32 cellular contexts compared by ENCODE assay signal in genomic region chr3:139313921-139314320, GRCh38.
"Had no signal": no experiment of that assay in that cellular context is flagged by ENCODE, and none has a peak within 500 bp of the region (broad histone marks: within the 10 kb centered on the region; RNA-seq: fewer than 3 reads in every experiment).

No MANE protein-coding gene starts in this region.

- H3K9me3 ChIP-seq: MG63, SJCRH30 had no signal

- H3K36me3 Mint-ChIP-seq: activated naive CD8-positive, alpha-beta T cell; brain had no signal

- H3K27ac Mint-ChIP-seq: activated CD4-positive, alpha-beta T cell treated with anti-CD3 and anti-CD28 coated beads, Interleukin-2, amount 10 ng/mL, durations not matched to agents 24 days and 14 days; activated CD8-positive, alpha-beta T cell treated with anti-CD3 and anti-CD28 coated beads for 36 hours; activated naive CD4-positive, alpha-beta T cell treated with anti-CD3 and anti-CD28 coated beads for 36 hours; activated naive CD8-positive, alpha-beta T cell; activated naive CD8-positive, alpha-beta T cell treated with anti-CD3 and anti-CD28 coated beads, Interleukin-2, amount 50 U/mL, for 24 hours; activated T-helper 2 cell treated with anti-CD3 and anti-CD28 coated beads, Interferon-gamma antibody, Interleukin-2, Interleukin-4, amounts not matched to agents 10 μg/mL and 5 μg/mL and 100 μg/mL, durations not matched to agents 14 hours and 24 hours and 36 hours; brain; T-helper 2 cell treated with Interferon-gamma antibody and Interleukin-4, amounts not matched to agents 5 μg/mL and 100 μg/mL, for 36 hours had no signal

- H3K4me3 ChIP-seq: MG63, SJCRH30, SK-N-MC had no signal

- H3K4me3 Mint-ChIP-seq: activated CD4-positive, alpha-beta T cell treated with anti-CD3 and anti-CD28 coated beads, Interleukin-2, amount 10 ng/mL, durations not matched to agents 24 days and 14 days; activated CD8-positive, alpha-beta T cell treated with anti-CD3 and anti-CD28 coated beads for 36 hours; activated naive CD4-positive, alpha-beta T cell treated with anti-CD3 and anti-CD28 coated beads for 36 hours; activated naive CD8-positive, alpha-beta T cell; activated naive CD8-positive, alpha-beta T cell treated with anti-CD3 and anti-CD28 coated beads, Interleukin-2, amount 50 U/mL, for 24 hours; brain; T-helper 2 cell treated with Interferon-gamma antibody and Interleukin-4, amounts not matched to agents 5 μg/mL and 100 μg/mL, for 36 hours had no signal

- H3K9me3 Mint-ChIP-seq: activated CD4-positive, alpha-beta T cell treated with anti-CD3 and anti-CD28 coated beads, Interleukin-2, amount 10 ng/mL, durations not matched to agents 24 days and 14 days; activated CD8-positive, alpha-beta T cell treated with anti-CD3 and anti-CD28 coated beads for 36 hours; activated naive CD4-positive, alpha-beta T cell treated with anti-CD3 and anti-CD28 coated beads for 36 hours; activated naive CD8-positive, alpha-beta T cell treated with anti-CD3 and anti-CD28 coated beads, Interleukin-2, amount 50 U/mL, for 24 hours; activated T-helper 2 cell treated with anti-CD3 and anti-CD28 coated beads, Interferon-gamma antibody, Interleukin-2, Interleukin-4, amounts not matched to agents 10 μg/mL and 5 μg/mL and 100 μg/mL, durations not matched to agents 14 hours and 24 hours and 36 hours; brain; T-helper 2 cell treated with Interferon-gamma antibody and Interleukin-4, amounts not matched to agents 5 μg/mL and 100 μg/mL, for 36 hours had no signal

- H3K4me1 ChIP-seq: SJCRH30 had no signal

- ATAC-seq: activated CD8-positive, alpha-beta T cell treated with anti-CD3 and anti-CD28 coated beads for 36 hours; activated naive CD8-positive, alpha-beta T cell treated with anti-CD3 and anti-CD28 coated beads, Interleukin-2, amount 50 U/mL, for 24 hours; PC-3; Right ventricle myocardium inferior had no signal

- DNase-seq: activated CD4-positive, alpha-beta T cell treated with anti-CD3 and anti-CD28 coated beads, Interleukin-2, amount 10 ng/mL, durations not matched to agents 24 days and 14 days; activated CD4-positive, alpha-beta T cell treated with anti-CD3 and anti-CD28 coated beads, Interleukin-2, amount 50 U/mL, for 4 hours; activated CD8-positive, alpha-beta T cell treated with anti-CD3 and anti-CD28 coated beads for 36 hours; activated gamma-delta T cell treated with Interleukin-2 at 50 U/mL for 16 hours; activated naive CD4-positive, alpha-beta T cell treated with anti-CD3 and anti-CD28 coated beads for 36 hours; activated naive CD8-positive, alpha-beta T cell treated with anti-CD3 and anti-CD28 coated beads, Interleukin-2, amount 50 U/mL, for 24 hours; activated T-cell treated with anti-CD3 and anti-CD28 coated beads, Interleukin-2, amount 50 U/mL, for 1 hour; anterior cingulate cortex; central memory CD4-positive, alpha-beta T cell; Kasumi-1; KG1; MG63; NCI-H1048; NCI-H1105 treated with DMSO at 0.1 percent for 48 hours; NCI-H1436 treated with DMSO at 0.1 percent for 48 hours; NCI-H1694 treated with DMSO at 0.1 percent for 48 hours; NCI-H2029; NCI-H2107; NCI-H2171; NCI-H510A; NCI-H526; NCI-H748 treated with DMSO at 0.1 percent for 48 hours; NK-92 treated with Interleukin-12 subunit alpha and Interleukin-12 subunit beta, amount 100 ng/mL, for 24 hours; PC-3; SJCRH30 had no signal

- H3K27ac ChIP-seq: RWPE1, SJCRH30, SK-N-MC had no signal

- H3K36me3 ChIP-seq: MG63, SJCRH30 had no signal

- H3K27me3 ChIP-seq: MG63, SJCRH30 had no signal

- H3K4me1 Mint-ChIP-seq: activated CD4-positive, alpha-beta T cell treated with anti-CD3 and anti-CD28 coated beads, Interleukin-2, amount 10 ng/mL, durations not matched to agents 24 days and 14 days; activated naive CD8-positive, alpha-beta T cell treated with anti-CD3 and anti-CD28 coated beads, Interleukin-2, amount 50 U/mL, for 24 hours had no signal
